Comparison of ENCODE assay signal across 9 cellular contexts in genomic region chr15:58551764-58552504, GRCh38.
DNase-seq lines count a peak whose midpoint lies in the region; ATAC-seq and TF ChIP-seq lines count a peak whose summit lies in the region.
"Had no signal": no experiment of that assay in that cellular context is flagged by ENCODE, and none has a peak within 500 bp of the region (broad histone marks: within the 10 kb centered on the region; RNA-seq: fewer than 3 reads in every experiment).

No MANE protein-coding gene starts in this region.

- no peak overlapping the region for H3K4me3 ChIP-seq in CD4-positive, alpha-beta memory T cell (ENCODE audit: low read length in 2 of 2)
- peak overlapping the region; percentile 44; the same call in 1 of the 2 replicates for H3K4me3 ChIP-seq in PC-9

- no peaks in the 10 kb centered on the region for H3K9me2 ChIP-seq in PC-9 (ENCODE audit: insufficient read depth)

- H3K27me3 Mint-ChIP-seq in CD4-positive, alpha-beta memory T cell, result peaks cover 0 to 1% of the 10 kb centered on the region in 2 donors
- peaks cover 7 to 8% of the 10 kb centered on the region in 2 donors for H3K27me3 Mint-ChIP-seq in natural killer cell treated with Interleukin-12 subunit alpha and Interleukin-12 subunit beta and Interleukin-15 and Interleukin-18, amount 100 ng/mL, for 72 hours
- H3K27me3 Mint-ChIP-seq: central memory CD8-positive, alpha-beta T cell had no signal

- H3K4me1 Mint-ChIP-seq in CD4-positive, alpha-beta memory T cell, result peaks cover 5 to 14% (median 10%) of the 10 kb centered on the region in 4 donors
- peaks cover 36 to 47% of the 10 kb centered on the region in 2 donors for H3K4me1 Mint-ChIP-seq in natural killer cell treated with Interleukin-12 subunit alpha and Interleukin-12 subunit beta and Interleukin-15 and Interleukin-18, amount 100 ng/mL, for 72 hours (ENCODE audit: low read depth in 2 of 2)

- H3K79me2 ChIP-seq in PC-9 (ENCODE audit: low read depth), result no peaks in the 10 kb centered on the region

- intact Hi-C loops in CD4-positive, alpha-beta memory T cell (cut with micrococcal nuclease), result loop anchor here (10.0 kb wide), 1 partner anchor 63 kb away; no protein-coding TSS in a partner anchor
- intact Hi-C loops in PC-9 (cut with micrococcal nuclease; ENCODE audit: unreplicated experiment), result loop anchor here (1.0 to 10.0 kb wide), 5 partner anchors 47 to 223 kb away; partner anchors contain the start of gene MINDY2

- peak overlapping the region in 5 of 8 donors; percentile 28 to 75 (median 56) for H3K4me3 Mint-ChIP-seq in CD4-positive, alpha-beta memory T cell
- peak overlapping the region; percentile 15 for H3K4me3 Mint-ChIP-seq in natural killer cell treated with Interleukin-12 subunit alpha and Interleukin-12 subunit beta and Interleukin-15 and Interleukin-18, amount 100 ng/mL, for 72 hours
- H3K4me3 Mint-ChIP-seq: central memory CD8-positive, alpha-beta T cell had no signal

- no peak overlapping the region for H3K27ac ChIP-seq in CD4-positive, alpha-beta memory T cell (ENCODE audit: low read depth, low read length)
- H3K27ac ChIP-seq in PC-9, result peak overlapping the region; percentile 97

- peak overlapping the region in 4 of 7 donors; percentile 53 to 90 (median 78) for H3K27ac Mint-ChIP-seq in CD4-positive, alpha-beta memory T cell
- H3K27ac Mint-ChIP-seq in natural killer cell treated with Interleukin-12 subunit alpha and Interleukin-12 subunit beta and Interleukin-15 and Interleukin-18, amount 100 ng/mL, for 72 hours, result peak overlapping the region; percentile 53 to 74

- TSS peak; percentile 89 for BruUV-seq in PC-9 (replicated peaks; lab: Mats Ljungman, UMichigan)

- no peaks in the 10 kb centered on the region for H3K4me1 ChIP-seq in CD4-positive, alpha-beta memory T cell (ENCODE audit: insufficient read depth, low read length)
- H3K4me1 ChIP-seq in PC-9 (replicated peaks; ENCODE audit: insufficient read depth), result peaks cover 55% of the 10 kb centered on the region

- H3K36me3 ChIP-seq in CD4-positive, alpha-beta memory T cell (ENCODE audit: insufficient read depth, low read length), result no peaks in the 10 kb centered on the region
- H3K36me3 ChIP-seq in PC-9 (ENCODE audit: low read depth), result no peaks in the 10 kb centered on the region

- ATAC-seq in natural killer cell treated with Interleukin-12 subunit alpha and Interleukin-12 subunit beta and Interleukin-15 and Interleukin-18, amount 100 ng/mL, for 72 hours, result no peak
- ATAC-seq in HG03520 (IDR thresholded peaks at IDR 0.05; ENCODE audit: unreplicated experiment), result no peak

- peak overlapping the region; percentile 57 for H2AFZ ChIP-seq in PC-9

- no peaks in the 10 kb centered on the region for H3K9me3 ChIP-seq in CD4-positive, alpha-beta memory T cell (ENCODE audit: control insufficient read depth in 1 of 2, low read length in 2 of 2)
- H3K9me3 ChIP-seq in PC-9 (ENCODE audit: insufficient read depth, low read depth), result no peaks in the 10 kb centered on the region

- no peak for TF ChIP-seq CTCF in PC-9 (conservative IDR thresholded peaks at IDR 0.05)
- TF ChIP-seq CTCF in GM13977 (IDR thresholded peaks at IDR 0.05; ENCODE audit: extremely low read depth, insufficient read depth, missing control alignments), result no peak

- POLR2A ChIA-PET in CD4-positive, alpha-beta memory T cell (lab: Charles Lee; ENCODE audit: partially characterized antibody), result interaction anchor here (1.3 kb wide), 1 partner anchor 32 kb away, joined by 3 read pairs; no protein-coding TSS in a partner anchor
- POLR2A ChIA-PET in PC-9 (lab: Charles Lee; ENCODE audit: unreplicated experiment), result interaction anchor here (0.6 to 0.7 kb wide), 3 partner anchors 30 to 319 kb away, joined by 3 to 6 read pairs (median 5); no protein-coding TSS in a partner anchor

- no peaks in the 10 kb centered on the region for H4K20me1 ChIP-seq in PC-9 (ENCODE audit: insufficient read depth)

- H3K9me3 Mint-ChIP-seq in CD4-positive, alpha-beta memory T cell, result no peaks in the 10 kb centered on the region
- no peaks in the 10 kb centered on the region for H3K9me3 Mint-ChIP-seq in natural killer cell treated with Interleukin-12 subunit alpha and Interleukin-12 subunit beta and Interleukin-15 and Interleukin-18, amount 100 ng/mL, for 72 hours
- H3K9me3 Mint-ChIP-seq: central memory CD8-positive, alpha-beta T cell had no signal

- CTCF ChIA-PET in CD4-positive, alpha-beta memory T cell (lab: Charles Lee; ENCODE audit: partially characterized antibody), result no interaction called here
- CTCF ChIA-PET in PC-9 (lab: Charles Lee), result no interaction called here

- in situ Hi-C loops in GM13977 (cut with MboI; ENCODE audit: low pct_unique_long_range_greater_than_20kb, low sequenced_read_pairs, unreplicated experiment), result no loop called here

- no peaks in the 10 kb centered on the region for H3K27me3 ChIP-seq in CD4-positive, alpha-beta memory T cell (ENCODE audit: insufficient read depth, low read length)
- H3K27me3 ChIP-seq in PC-9 (ENCODE audit: insufficient read depth, low read depth), result no peaks in the 10 kb centered on the region

- no peak for DNase-seq in CD4-positive, alpha-beta memory T cell
- DNase-seq in PC-9 (peak; percentile 59 to 92), epidermal melanocyte (ENCODE audit: insufficient read length, low spot score) (peak; percentile 36), GM13977 (ENCODE audit: low spot score) (no peak), NCI-H1105 treated with DMSO at 0.1 percent for 48 hours (lab: John Stamatoyannopoulos, UW) (no peak), T-helper 9 cell (no peak)
- no peak for DNase-seq in natural killer cell treated with Interleukin-12 subunit alpha and Interleukin-12 subunit beta and Interleukin-15 and Interleukin-18, amount 100 ng/mL, for 72 hours (ENCODE audit: low spot score)

- H3K36me3 Mint-ChIP-seq in CD4-positive, alpha-beta memory T cell, result no peaks in the 10 kb centered on the region
- H3K36me3 Mint-ChIP-seq in natural killer cell treated with Interleukin-12 subunit alpha and Interleukin-12 subunit beta and Interleukin-15 and Interleukin-18, amount 100 ng/mL, for 72 hours, result no peaks in the 10 kb centered on the region

- H3F3A ChIP-seq in PC-9 (ENCODE audit: insufficient read depth, low read depth), result peaks cover 50% of the 10 kb centered on the region

- peak overlapping the region; percentile 71 for H3K4me2 ChIP-seq in PC-9

Comparison
In these comparisons a context has a peak if more than half of its experiments do, and no peak if none do; other contexts are left out.
1. DNase-seq: peak in PC-9 (2 of 2) and epidermal melanocyte (single experiment); none in CD4-positive, alpha-beta memory T cell (0 of 5), natural killer cell treated with Interleukin-12 subunit alpha and Interleukin-12 subunit beta and Interleukin-15 and Interleukin-18, amount 100 ng/mL, for 72 hours (single experiment), GM13977 (single experiment), NCI-H1105 treated with DMSO at 0.1 percent for 48 hours (single experiment) and T-helper 9 cell (single experiment).